Comparison of ENCODE assay signal across 8 cellular contexts in genomic region chr21:45427331-45428271, GRCh38. TPM values are rescaled to one million over a fixed set of nuclear protein-coding genes. Genes with fewer than 3 reads are reported as not detected.
DNase-seq lines count a peak whose midpoint lies in the region; ATAC-seq and TF ChIP-seq lines count a peak whose summit lies in the region.

No MANE protein-coding gene starts in this region.

- H3K27ac ChIP-seq in RWPE2 (ENCODE audit: poor library complexity, severe bottlenecking) (peak overlapping the region; percentile 28), osteoblast (ENCODE audit: low read depth, low read length) (peak overlapping the region; percentile 37)

- intact Hi-C loops in activated naive CD4-positive, alpha-beta T cell treated with anti-CD3 and anti-CD28 coated beads for 36 hours (cut with micrococcal nuclease) = no loop called here

- H3K9me3 ChIP-seq in RWPE2 (ENCODE audit: severe bottlenecking) (no peaks in the 10 kb centered on the region), osteoblast (ENCODE audit: low read depth, low read length) (no peaks in the 10 kb centered on the region)

- peak; percentile 97 for ATAC-seq in RWPE2 (ENCODE audit: low read depth)
- ATAC-seq in HG02870 (IDR thresholded peaks at IDR 0.05; ENCODE audit: unreplicated experiment) = no peak
- ATAC-seq in HG03565 (IDR thresholded peaks at IDR 0.05; ENCODE audit: unreplicated experiment) = no peak

- H3K27ac Mint-ChIP-seq in activated naive CD4-positive, alpha-beta T cell treated with anti-CD3 and anti-CD28 coated beads for 36 hours = no peak overlapping the region

- H3K79me2 ChIP-seq in osteoblast (ENCODE audit: insufficient read depth, low read length) = no peaks in the 10 kb centered on the region

- H3K4me3 ChIP-seq in RWPE2 (ENCODE audit: severe bottlenecking) = no peak overlapping the region
- no peak overlapping the region for H3K4me3 ChIP-seq in fibroblast of the aortic adventitia (ENCODE audit: low read depth, low read length)
- no peak overlapping the region for H3K4me3 ChIP-seq in osteoblast (ENCODE audit: insufficient read depth, low read length)

- DNase-seq in Caki2 (ENCODE audit: low read depth) (peak; percentile 99), RWPE2 (ENCODE audit: low spot score) (peak; percentile 96), fibroblast of the aortic adventitia (ENCODE audit: low read depth) (peak; percentile 82), osteoblast (ENCODE audit: insufficient read length, low spot score, missing footprints) (peak; percentile 100)
- DNase-seq in activated naive CD4-positive, alpha-beta T cell treated with anti-CD3 and anti-CD28 coated beads for 36 hours = no peak
- DNase-seq in stimulated activated CD4-positive, alpha-beta T cell treated with anti-CD3 and anti-CD28 coated beads, Interleukin-12 subunit alpha, Interleukin-12 subunit beta, amount 100 ng/mL, for 4 hours = no peak

- H3K4me1 ChIP-seq in RWPE2 (ENCODE audit: insufficient read depth, poor library complexity, severe bottlenecking) = peaks cover 11% of the 10 kb centered on the region
- peaks cover 21% of the 10 kb centered on the region for H3K4me1 ChIP-seq in osteoblast (ENCODE audit: insufficient read depth, low read length)

- H3K9me3 Mint-ChIP-seq in activated naive CD4-positive, alpha-beta T cell treated with anti-CD3 and anti-CD28 coated beads for 36 hours = no peaks in the 10 kb centered on the region

- in situ Hi-C loops in Caki2 (cut with HindIII; ENCODE audit: low pct_unique_long_range_greater_than_20kb, low sequenced_read_pairs) = no loop called here

- H3K4me2 ChIP-seq in osteoblast (ENCODE audit: insufficient read depth, low read length) = no peak overlapping the region

- no peaks in the 10 kb centered on the region for H3K36me3 Mint-ChIP-seq in activated naive CD4-positive, alpha-beta T cell treated with anti-CD3 and anti-CD28 coated beads for 36 hours (ENCODE audit: low read depth)

- CTCF ChIA-PET in activated naive CD4-positive, alpha-beta T cell treated with anti-CD3 and anti-CD28 coated beads for 36 hours (lab: Charles Lee) = no interaction called here

- peaks cover 3% of the 10 kb centered on the region for H3K27me3 Mint-ChIP-seq in activated naive CD4-positive, alpha-beta T cell treated with anti-CD3 and anti-CD28 coated beads for 36 hours (ENCODE audit: low read depth)

- no peaks in the 10 kb centered on the region for H3K4me1 Mint-ChIP-seq in activated naive CD4-positive, alpha-beta T cell treated with anti-CD3 and anti-CD28 coated beads for 36 hours (ENCODE audit: low read depth)

- TF ChIP-seq CTCF in RWPE2 (IDR thresholded peaks at IDR 0.05; ENCODE audit: poor library complexity, severe bottlenecking) (no peak), fibroblast of the aortic adventitia (IDR thresholded peaks at IDR 0.05; ENCODE audit: insufficient read depth, low read length) (no peak), osteoblast (IDR thresholded peaks at IDR 0.05; ENCODE audit: extremely low read depth, low read depth, low read length) (no peak)

- H3K27me3 ChIP-seq in RWPE2 (ENCODE audit: insufficient read depth, poor library complexity, severe bottlenecking) = no peaks in the 10 kb centered on the region
- no peaks in the 10 kb centered on the region for H3K27me3 ChIP-seq in osteoblast (ENCODE audit: insufficient read depth, low read length)

- H3K4me3 Mint-ChIP-seq in activated naive CD4-positive, alpha-beta T cell treated with anti-CD3 and anti-CD28 coated beads for 36 hours = no peak overlapping the region

- H3K36me3 ChIP-seq in RWPE2 (ENCODE audit: low read depth) (no peaks in the 10 kb centered on the region), osteoblast (ENCODE audit: insufficient read depth, low read length) (no peaks in the 10 kb centered on the region)

- no peaks in the 10 kb centered on the region for H4K20me1 ChIP-seq in osteoblast (ENCODE audit: insufficient read depth, low read length)

- peak overlapping the region; percentile 41 for H2AFZ ChIP-seq in osteoblast (ENCODE audit: low read length)

RNA-seq across cellular contexts. Expression of gene COL18A1, which starts 22.6 kb away (rescaled TPM):
- 809 and 838 TPM in 2 replicates for total RNA-seq in Caki2 (2014; rRNA removed; shearing (Covaris generic); ENCODE audit: low replicate concordance)
- 56.5 and 57.9 TPM in 2 replicates for total RNA-seq in fibroblast of the aortic adventitia (ENCODE audit: low replicate concordance)
- 8.3 and 8.8 TPM in 2 replicates for total RNA-seq in osteoblast
- 10 to 100 TPM; 10.3 to 12.6 TPM for total RNA-seq in activated naive CD4-positive, alpha-beta T cell treated with anti-CD3 and anti-CD28 coated beads for 36 hours

Comparison
In these comparisons a context has a peak if more than half of its experiments do, and no peak if none do; other contexts are left out.
1. DNase-seq: peak in Caki2 (single experiment), RWPE2 (single experiment), fibroblast of the aortic adventitia (single experiment) and osteoblast (single experiment); none in activated naive CD4-positive, alpha-beta T cell treated with anti-CD3 and anti-CD28 coated beads for 36 hours (single experiment) and stimulated activated CD4-positive, alpha-beta T cell treated with anti-CD3 and anti-CD28 coated beads, Interleukin-12 subunit alpha, Interleukin-12 subunit beta, amount 100 ng/mL, for 4 hours (single experiment).
2. RNA of gene COL18A1, which starts 22.6 kb away (total RNA-seq): 809 to 838 TPM in Caki2; 56.5 to 57.9 TPM in fibroblast of the aortic adventitia, 10.3 to 12.6 TPM in activated naive CD4-positive, alpha-beta T cell treated with anti-CD3 and anti-CD28 coated beads for 36 hours and 8.3 to 8.8 TPM in osteoblast; every median in the first group is over 10 times any median in the second.